Comparison of ENCODE assay signal across 1 cellular context in the genomic region with DNA sequence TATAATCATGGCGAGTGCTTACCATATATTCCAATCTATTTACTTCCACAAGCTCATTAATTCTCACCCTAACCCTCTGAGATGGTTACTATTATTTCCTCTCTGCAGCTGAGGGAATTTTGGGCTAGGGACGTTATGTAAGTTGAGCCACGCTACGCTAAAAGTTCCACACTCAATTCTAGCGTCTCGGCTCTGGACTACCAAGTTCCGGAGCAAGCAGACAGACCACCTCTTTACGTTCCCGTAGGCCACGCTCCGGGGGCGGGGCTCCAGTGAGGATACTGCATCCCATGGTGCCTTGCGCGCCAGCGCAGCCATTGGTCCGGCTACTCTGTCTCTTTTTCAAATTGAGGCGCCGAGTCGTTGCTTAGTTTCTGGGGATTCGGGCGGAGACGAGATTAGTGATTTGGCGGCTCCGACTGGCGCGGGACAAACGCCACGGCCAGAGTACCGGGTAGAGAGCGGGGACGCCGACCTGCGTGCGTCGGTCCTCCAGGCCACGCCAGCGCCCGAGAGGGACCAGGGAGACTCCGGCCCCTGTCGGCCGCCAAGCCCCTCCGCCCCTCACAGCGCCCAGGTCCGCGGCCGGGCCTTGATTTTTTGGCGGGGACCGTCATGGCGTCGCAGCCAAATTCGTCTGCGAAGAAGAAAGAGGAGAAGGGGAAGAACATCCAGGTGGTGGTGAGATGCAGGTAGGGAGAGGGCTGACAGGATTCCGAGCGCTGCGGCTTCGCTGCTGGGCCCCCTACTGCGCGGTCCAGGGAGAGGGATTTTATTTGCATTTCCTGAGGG.
TF ChIP-seq lines count a peak whose summit lies in the region.

KIF11 (plus strand) TSS at position 370 of the 792 bp plus-strand sequence; CDS start at position 616, 246 bp downstream.

TF ChIP-seq in HEK293, 187 proteins besides CTCF, POLR2A, EP300 and RAD21 (continued from another document and continues in another):
- TF ChIP-seq, protein P1, sequence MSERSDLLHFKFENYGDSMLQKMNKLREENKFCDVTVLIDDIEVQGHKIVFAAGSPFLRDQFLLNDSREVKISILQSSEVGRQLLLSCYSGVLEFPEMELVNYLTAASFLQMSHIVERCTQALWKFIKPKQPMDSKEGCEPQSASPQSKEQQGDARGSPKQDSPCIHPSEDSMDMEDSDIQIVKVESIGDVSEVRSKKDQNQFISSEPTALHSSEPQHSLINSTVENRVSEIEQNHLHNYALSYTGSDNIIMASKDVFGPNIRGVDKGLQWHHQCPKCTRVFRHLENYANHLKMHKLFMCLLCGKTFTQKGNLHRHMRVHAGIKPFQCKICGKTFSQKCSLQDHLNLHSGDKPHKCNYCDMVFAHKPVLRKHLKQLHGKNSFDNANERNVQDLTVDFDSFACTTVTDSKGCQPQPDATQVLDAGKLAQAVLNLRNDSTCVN (tag by site-specific recombination; optimal IDR thresholded peaks at IDR 0.05), result peak; percentile 79
- TF ChIP-seq SP2 (tag by site-specific recombination; IDR thresholded peaks at IDR 0.05) (peak; percentile 80), ZNF837 (tag by site-specific recombination; IDR thresholded peaks at IDR 0.05) (no peak), ZNF76 (tag by site-specific recombination; IDR thresholded peaks at IDR 0.05; ENCODE audit: borderline replicate concordance, low read depth) (peak; percentile 92), KLF1 (tag by site-specific recombination; IDR thresholded peaks at IDR 0.05) (peak; percentile 57; the same call in 1 of the 2 replicates), ZNF600 (tag by site-specific recombination; IDR thresholded peaks at IDR 0.05) (peak; percentile 100), ZBTB20 (tag by site-specific recombination; IDR thresholded peaks at IDR 0.05) (peak; percentile 77), SP7 (tag by site-specific recombination; IDR thresholded peaks at IDR 0.05) (peak; percentile 68), ZNF629 (tag by site-specific recombination; IDR thresholded peaks at IDR 0.05) (peak; percentile 74), KLF17 (tag by site-specific recombination; IDR thresholded peaks at IDR 0.05) (0 out of 2 replicates have a peak, but pooled peaks have one; percentile 16), SALL2 (tag by site-specific recombination; IDR thresholded peaks at IDR 0.05; ENCODE audit: borderline replicate concordance) (no peak), GLI4 (tag by site-specific recombination; IDR thresholded peaks at IDR 0.05) (peak; percentile 22; the same call in 1 of the 2 replicates), ZBTB7A (tag by site-specific recombination; IDR thresholded peaks at IDR 0.05; ENCODE audit: low read depth) (peak; percentile 75; the same call in 1 of the 2 replicates), ZNF214 (tag by site-specific recombination; IDR thresholded peaks at IDR 0.05; ENCODE audit: borderline replicate concordance) (no peak), ZBTB48 (tag by site-specific recombination; IDR thresholded peaks at IDR 0.05) (peak; percentile 72), ZNF121 (tag by site-specific recombination; IDR thresholded peaks at IDR 0.05) (peak; percentile 80; the same call in 1 of the 2 replicates), ZNF768 (tag by site-specific recombination; IDR thresholded peaks at IDR 0.05) (no peak), GLIS2 (tag by site-specific recombination; IDR thresholded peaks at IDR 0.05) (peak; percentile 83), ZFP37 (tag by site-specific recombination; IDR thresholded peaks at IDR 0.05) (peak; percentile 87), ZXDB (tag by site-specific recombination; IDR thresholded peaks at IDR 0.05) (peak; percentile 77), GLIS1 (tag by site-specific recombination; IDR thresholded peaks at IDR 0.05) (peak; percentile 79), MZF1 (tag by site-specific recombination; IDR thresholded peaks at IDR 0.05; ENCODE audit: borderline replicate concordance) (peak; percentile 97), ZBTB8A (tag by site-specific recombination; IDR thresholded peaks at IDR 0.05) (peak; percentile 82), PATZ1 (tag by site-specific recombination; IDR thresholded peaks at IDR 0.05) (peak; percentile 78), PBX3 (CRISPR knock-in tag; IDR thresholded peaks at IDR 0.05) (peak; percentile 52; the same call in 1 of the 2 replicates), ZNF692 (tag by site-specific recombination; IDR thresholded peaks at IDR 0.05) (peak; percentile 60), ZNF561 (tag by site-specific recombination; IDR thresholded peaks at IDR 0.05; ENCODE audit: borderline replicate concordance) (0 out of 2 replicates have a peak, but pooled peaks have one; percentile 35), ZSCAN30 (tag by site-specific recombination; IDR thresholded peaks at IDR 0.05) (peak; percentile 57; the same call in 1 of the 2 replicates), ZNF2 (tag by site-specific recombination; IDR thresholded peaks at IDR 0.05) (peak; percentile 84; the same call in 1 of the 2 replicates), KLF7 (tag by site-specific recombination; IDR thresholded peaks at IDR 0.05; ENCODE audit: borderline replicate concordance) (peak; percentile 66; the same call in 1 of the 2 replicates)
- TF ChIP-seq, protein P2, sequence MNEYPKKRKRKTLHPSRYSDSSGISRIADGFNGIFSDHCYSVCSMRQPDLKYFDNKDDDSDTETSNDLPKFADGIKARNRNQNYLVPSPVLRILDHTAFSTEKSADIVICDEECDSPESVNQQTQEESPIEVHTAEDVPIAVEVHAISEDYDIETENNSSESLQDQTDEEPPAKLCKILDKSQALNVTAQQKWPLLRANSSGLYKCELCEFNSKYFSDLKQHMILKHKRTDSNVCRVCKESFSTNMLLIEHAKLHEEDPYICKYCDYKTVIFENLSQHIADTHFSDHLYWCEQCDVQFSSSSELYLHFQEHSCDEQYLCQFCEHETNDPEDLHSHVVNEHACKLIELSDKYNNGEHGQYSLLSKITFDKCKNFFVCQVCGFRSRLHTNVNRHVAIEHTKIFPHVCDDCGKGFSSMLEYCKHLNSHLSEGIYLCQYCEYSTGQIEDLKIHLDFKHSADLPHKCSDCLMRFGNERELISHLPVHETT (tag by site-specific recombination; IDR thresholded peaks at IDR 0.05), result peak; percentile 19
- TF ChIP-seq, protein P3, sequence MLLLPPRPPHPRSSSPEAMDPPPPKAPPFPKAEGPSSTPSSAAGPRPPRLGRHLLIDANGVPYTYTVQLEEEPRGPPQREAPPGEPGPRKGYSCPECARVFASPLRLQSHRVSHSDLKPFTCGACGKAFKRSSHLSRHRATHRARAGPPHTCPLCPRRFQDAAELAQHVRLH (tag by site-specific recombination; IDR thresholded peaks at IDR 0.05), result peak; percentile 47; the same call in 1 of the 2 replicates
- TF ChIP-seq, protein P4, sequence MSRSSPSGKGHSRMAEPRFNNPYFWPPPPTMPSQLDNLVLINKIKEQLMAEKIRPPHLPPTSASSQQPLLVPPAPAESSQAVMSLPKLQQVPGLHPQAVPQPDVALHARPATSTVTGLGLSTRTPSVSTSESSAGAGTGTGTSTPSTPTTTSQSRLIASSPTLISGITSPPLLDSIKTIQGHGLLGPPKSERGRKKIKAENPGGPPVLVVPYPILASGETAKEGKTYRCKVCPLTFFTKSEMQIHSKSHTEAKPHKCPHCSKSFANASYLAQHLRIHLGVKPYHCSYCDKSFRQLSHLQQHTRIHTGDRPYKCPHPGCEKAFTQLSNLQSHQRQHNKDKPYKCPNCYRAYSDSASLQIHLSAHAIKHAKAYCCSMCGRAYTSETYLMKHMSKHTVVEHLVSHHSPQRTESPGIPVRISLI (tag by site-specific recombination; IDR thresholded peaks at IDR 0.05), result peak; percentile 70; the same call in 1 of the 2 replicates
- TF ChIP-seq, protein P5, sequence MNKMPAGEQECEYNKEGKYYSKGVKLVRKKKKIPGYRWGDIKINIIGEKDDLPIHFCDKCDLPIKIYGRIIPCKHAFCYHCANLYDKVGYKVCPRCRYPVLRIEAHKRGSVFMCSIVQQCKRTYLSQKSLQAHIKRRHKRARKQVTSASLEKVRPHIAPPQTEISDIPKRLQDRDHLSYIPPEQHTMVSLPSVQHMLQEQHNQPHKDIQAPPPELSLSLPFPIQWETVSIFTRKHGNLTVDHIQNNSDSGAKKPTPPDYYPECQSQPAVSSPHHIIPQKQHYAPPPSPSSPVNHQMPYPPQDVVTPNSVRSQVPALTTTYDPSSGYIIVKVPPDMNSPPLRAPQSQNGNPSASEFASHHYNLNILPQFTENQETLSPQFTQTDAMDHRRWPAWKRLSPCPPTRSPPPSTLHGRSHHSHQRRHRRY (tag by site-specific recombination; IDR thresholded peaks at IDR 0.05), result no peak
- TF ChIP-seq, protein P6, sequence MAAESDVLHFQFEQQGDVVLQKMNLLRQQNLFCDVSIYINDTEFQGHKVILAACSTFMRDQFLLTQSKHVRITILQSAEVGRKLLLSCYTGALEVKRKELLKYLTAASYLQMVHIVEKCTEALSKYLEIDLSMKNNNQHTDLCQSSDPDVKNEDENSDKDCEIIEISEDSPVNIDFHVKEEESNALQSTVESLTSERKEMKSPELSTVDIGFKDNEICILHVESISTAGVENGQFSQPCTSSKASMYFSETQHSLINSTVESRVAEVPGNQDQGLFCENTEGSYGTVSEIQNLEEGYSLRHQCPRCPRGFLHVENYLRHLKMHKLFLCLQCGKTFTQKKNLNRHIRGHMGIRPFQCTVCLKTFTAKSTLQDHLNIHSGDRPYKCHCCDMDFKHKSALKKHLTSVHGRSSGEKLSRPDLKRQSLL (tag by site-specific recombination; IDR thresholded peaks at IDR 0.05), result peak; percentile 81
- TF ChIP-seq, protein P7, sequence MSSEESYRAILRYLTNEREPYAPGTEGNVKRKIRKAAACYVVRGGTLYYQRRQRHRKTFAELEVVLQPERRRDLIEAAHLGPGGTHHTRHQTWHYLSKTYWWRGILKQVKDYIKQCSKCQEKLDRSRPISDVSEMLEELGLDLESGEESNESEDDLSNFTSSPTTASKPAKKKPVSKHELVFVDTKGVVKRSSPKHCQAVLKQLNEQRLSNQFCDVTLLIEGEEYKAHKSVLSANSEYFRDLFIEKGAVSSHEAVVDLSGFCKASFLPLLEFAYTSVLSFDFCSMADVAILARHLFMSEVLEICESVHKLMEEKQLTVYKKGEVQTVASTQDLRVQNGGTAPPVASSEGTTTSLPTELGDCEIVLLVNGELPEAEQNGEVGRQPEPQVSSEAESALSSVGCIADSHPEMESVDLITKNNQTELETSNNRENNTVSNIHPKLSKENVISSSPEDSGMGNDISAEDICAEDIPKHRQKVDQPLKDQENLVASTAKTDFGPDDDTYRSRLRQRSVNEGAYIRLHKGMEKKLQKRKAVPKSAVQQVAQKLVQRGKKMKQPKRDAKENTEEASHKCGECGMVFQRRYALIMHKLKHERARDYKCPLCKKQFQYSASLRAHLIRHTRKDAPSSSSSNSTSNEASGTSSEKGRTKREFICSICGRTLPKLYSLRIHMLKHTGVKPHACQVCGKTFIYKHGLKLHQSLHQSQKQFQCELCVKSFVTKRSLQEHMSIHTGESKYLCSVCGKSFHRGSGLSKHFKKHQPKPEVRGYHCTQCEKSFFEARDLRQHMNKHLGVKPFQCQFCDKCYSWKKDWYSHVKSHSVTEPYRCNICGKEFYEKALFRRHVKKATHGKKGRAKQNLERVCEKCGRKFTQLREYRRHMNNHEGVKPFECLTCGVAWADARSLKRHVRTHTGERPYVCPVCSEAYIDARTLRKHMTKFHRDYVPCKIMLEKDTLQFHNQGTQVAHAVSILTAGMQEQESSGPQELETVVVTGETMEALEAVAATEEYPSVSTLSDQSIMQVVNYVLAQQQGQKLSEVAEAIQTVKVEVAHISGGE (tag by site-specific recombination; conservative IDR thresholded peaks at IDR 0.05; ENCODE audit: low read depth), result peak; percentile 50; the same call in 1 of the 2 replicates
- TF ChIP-seq, protein P8, sequence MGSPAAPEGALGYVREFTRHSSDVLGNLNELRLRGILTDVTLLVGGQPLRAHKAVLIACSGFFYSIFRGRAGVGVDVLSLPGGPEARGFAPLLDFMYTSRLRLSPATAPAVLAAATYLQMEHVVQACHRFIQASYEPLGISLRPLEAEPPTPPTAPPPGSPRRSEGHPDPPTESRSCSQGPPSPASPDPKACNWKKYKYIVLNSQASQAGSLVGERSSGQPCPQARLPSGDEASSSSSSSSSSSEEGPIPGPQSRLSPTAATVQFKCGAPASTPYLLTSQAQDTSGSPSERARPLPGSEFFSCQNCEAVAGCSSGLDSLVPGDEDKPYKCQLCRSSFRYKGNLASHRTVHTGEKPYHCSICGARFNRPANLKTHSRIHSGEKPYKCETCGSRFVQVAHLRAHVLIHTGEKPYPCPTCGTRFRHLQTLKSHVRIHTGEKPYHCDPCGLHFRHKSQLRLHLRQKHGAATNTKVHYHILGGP (tag by site-specific recombination; IDR thresholded peaks at IDR 0.05), result no peak
